ENCODE assay signal across 1 cellular context in genomic region chr7:39560997-39561396, GRCh38.
TF ChIP-seq lines count a peak whose summit lies in the region.

No MANE protein-coding gene starts in this region.

TF ChIP-seq in GM23338, 12 proteins besides CTCF, POLR2A, EP300 and RAD21 (continued from another document):
- TF ChIP-seq REST (IDR thresholded peaks at IDR 0.05; ENCODE audit: unreplicated experiment) = no peak
